ENCODE assay signal across 12 cellular contexts in genomic region chr12:26425587-26426260, GRCh38.
DNase-seq lines count a peak whose midpoint lies in the region; ATAC-seq and TF ChIP-seq lines count a peak whose summit lies in the region.
"Had no signal": no experiment of that assay in that cellular context is flagged by ENCODE, and none has a peak within 500 bp of the region (broad histone marks: within the 10 kb centered on the region; RNA-seq: fewer than 3 reads in every experiment).

No MANE protein-coding gene starts in this region.

- TF ChIP-seq POLR2A in thyroid gland (IDR thresholded peaks at IDR 0.05) = no peak

- no peak for DNase-seq in natural killer cell treated with Interleukin-12 subunit alpha and Interleukin-12 subunit beta and Interleukin-15 and Interleukin-18, amount 100 ng/mL, for 72 hours (ENCODE audit: low spot score)
- no peak for DNase-seq in natural killer cell
- DNase-seq in thyroid gland = peak; percentile 35 to 43
- DNase-seq in stimulated activated CD4-positive, alpha-beta T cell treated with anti-CD3 and anti-CD28 coated beads, Interleukin-2, amount 100 ng/mL, for 24 hours = no peak
- no peak for DNase-seq in KG1 (lab: John Stamatoyannopoulos, UW)
- no peak for DNase-seq in T1000 (lab: John Stamatoyannopoulos, UW)
- DNase-seq: activated CD4-positive, alpha-beta T cell treated with anti-CD3 and anti-CD28 coated beads for 4 hours; activated naive CD8-positive, alpha-beta T cell treated with anti-CD3 and anti-CD28 coated beads, Interleukin-2, amount 50 U/mL, for 24 hours; NCI-H1930 had no signal

- H3K27ac Mint-ChIP-seq in natural killer cell treated with Interleukin-12 subunit alpha and Interleukin-12 subunit beta and Interleukin-15 and Interleukin-18, amount 100 ng/mL, for 72 hours = peak overlapping the region in 1 of 2 donors; percentile 44
- H3K27ac Mint-ChIP-seq in natural killer cell = no peak overlapping the region
- H3K27ac Mint-ChIP-seq: activated naive CD8-positive, alpha-beta T cell treated with anti-CD3 and anti-CD28 coated beads, Interleukin-2, amount 50 U/mL, for 24 hours had no signal

- WGBS in thyroid gland, 2 donors = 56 to 67% methylated on average over 6 of the region's 6 CpGs

- peak in 1 of 2 donors; percentile 61 for ATAC-seq in natural killer cell treated with Interleukin-12 subunit alpha and Interleukin-12 subunit beta and Interleukin-15 and Interleukin-18, amount 100 ng/mL, for 72 hours
- no peak for ATAC-seq in natural killer cell
- ATAC-seq in HG02678 (IDR thresholded peaks at IDR 0.05; ENCODE audit: unreplicated experiment) = peak; percentile 57
- peak; percentile 75 for ATAC-seq in HG03565 (IDR thresholded peaks at IDR 0.05; ENCODE audit: unreplicated experiment)
- ATAC-seq: activated naive CD8-positive, alpha-beta T cell treated with anti-CD3 and anti-CD28 coated beads, Interleukin-2, amount 50 U/mL, for 24 hours had no signal

- H3K36me3 Mint-ChIP-seq in natural killer cell treated with Interleukin-12 subunit alpha and Interleukin-12 subunit beta and Interleukin-15 and Interleukin-18, amount 100 ng/mL, for 72 hours = peaks cover 4% of the 10 kb centered on the region
- no peaks in the 10 kb centered on the region for H3K36me3 Mint-ChIP-seq in natural killer cell

- H3K27me3 Mint-ChIP-seq in natural killer cell treated with Interleukin-12 subunit alpha and Interleukin-12 subunit beta and Interleukin-15 and Interleukin-18, amount 100 ng/mL, for 72 hours = no peaks in the 10 kb centered on the region
- H3K27me3 Mint-ChIP-seq in natural killer cell (ENCODE audit: low read depth in 2 of 2) = no peaks in the 10 kb centered on the region
- H3K27me3 Mint-ChIP-seq: activated naive CD8-positive, alpha-beta T cell treated with anti-CD3 and anti-CD28 coated beads, Interleukin-2, amount 50 U/mL, for 24 hours had no signal

- intact Hi-C loops in natural killer cell (cut with micrococcal nuclease) (no loop called here), thyroid gland (cut with DNase I) (no loop called here)

- peaks cover 5% of the 10 kb centered on the region in 2 donors for H3K4me1 Mint-ChIP-seq in natural killer cell treated with Interleukin-12 subunit alpha and Interleukin-12 subunit beta and Interleukin-15 and Interleukin-18, amount 100 ng/mL, for 72 hours (ENCODE audit: low read depth in 2 of 2)
- peaks cover 0 to 5% of the 10 kb centered on the region in 2 donors for H3K4me1 Mint-ChIP-seq in natural killer cell
- H3K4me1 Mint-ChIP-seq: activated naive CD8-positive, alpha-beta T cell treated with anti-CD3 and anti-CD28 coated beads, Interleukin-2, amount 50 U/mL, for 24 hours had no signal

- H3K9me3 Mint-ChIP-seq in natural killer cell treated with Interleukin-12 subunit alpha and Interleukin-12 subunit beta and Interleukin-15 and Interleukin-18, amount 100 ng/mL, for 72 hours = no peaks in the 10 kb centered on the region
- H3K9me3 Mint-ChIP-seq in natural killer cell = no peaks in the 10 kb centered on the region
- H3K9me3 Mint-ChIP-seq: activated naive CD8-positive, alpha-beta T cell treated with anti-CD3 and anti-CD28 coated beads, Interleukin-2, amount 50 U/mL, for 24 hours had no signal

- no peaks in the 10 kb centered on the region for H3K27me3 ChIP-seq in thyroid gland

- H3K9me3 ChIP-seq in thyroid gland = no peaks in the 10 kb centered on the region

- H3K4me3 Mint-ChIP-seq in natural killer cell treated with Interleukin-12 subunit alpha and Interleukin-12 subunit beta and Interleukin-15 and Interleukin-18, amount 100 ng/mL, for 72 hours = peak overlapping the region; percentile 28
- H3K4me3 Mint-ChIP-seq in natural killer cell = no peak overlapping the region
- H3K4me3 Mint-ChIP-seq: activated naive CD8-positive, alpha-beta T cell treated with anti-CD3 and anti-CD28 coated beads, Interleukin-2, amount 50 U/mL, for 24 hours had no signal

- H3K36me3 ChIP-seq in thyroid gland = no peaks in the 10 kb centered on the region

- no peak overlapping the region for H3K27ac ChIP-seq in thyroid gland
- H3K27ac ChIP-seq: parathyroid adenoma had no signal

- H3K4me1 ChIP-seq in thyroid gland = no peaks in the 10 kb centered on the region

- TF ChIP-seq CTCF in natural killer cell (IDR thresholded peaks at IDR 0.05) = no peak
- TF ChIP-seq CTCF in thyroid gland (IDR thresholded peaks at IDR 0.05) = no peak

- no peak overlapping the region for H3K4me3 ChIP-seq in thyroid gland (replicated peaks in 1 of 3)

Comparison
In these comparisons a context has a peak if more than half of its experiments do, and no peak if none do; other contexts are left out.
1. ATAC-seq: peak in HG02678 (single experiment) and HG03565 (single experiment); none in natural killer cell (0 of 3).
2. DNase-seq: peak in thyroid gland (2 of 2); none in natural killer cell treated with Interleukin-12 subunit alpha and Interleukin-12 subunit beta and Interleukin-15 and Interleukin-18, amount 100 ng/mL, for 72 hours (single experiment), natural killer cell (single experiment), stimulated activated CD4-positive, alpha-beta T cell treated with anti-CD3 and anti-CD28 coated beads, Interleukin-2, amount 100 ng/mL, for 24 hours (0 of 2), KG1 (single experiment) and T1000 (single experiment).